16 cellular contexts compared by ENCODE assay signal in genomic region chr1:31782066-31782762, GRCh38. TPM values are rescaled to one million over a fixed set of nuclear protein-coding genes. Genes with fewer than 3 reads are reported as not detected.
A peak's percentile ranks its signal among the peaks of the same experiment; 100 is the strongest.
DNase-seq lines count a peak whose midpoint lies in the region; ATAC-seq and TF ChIP-seq lines count a peak whose summit lies in the region.
"Had no signal": no experiment of that assay in that cellular context is flagged by ENCODE, and none has a peak within 500 bp of the region (broad histone marks: within the 10 kb centered on the region; RNA-seq: fewer than 3 reads in every experiment).

No MANE protein-coding gene starts in this region.

- BruUV-seq in PC-9 (replicated peaks; lab: Mats Ljungman, UMichigan): no TSS peak

- H3K36me3 Mint-ChIP-seq in stimulated activated naive B cell treated with anti-CD40 and anti-IgM and Interleukin-4, amounts not matched to agents 10 μg/mL and 1 μg/mL and 100 μg/mL, for 72 hours: no peaks in the 10 kb centered on the region
- H3K36me3 Mint-ChIP-seq: naive B cell had no signal

- DNase-seq in DMS79 (lab: John Stamatoyannopoulos, UW): peak; percentile 30
- DNase-seq in DMS79 treated with DMSO at 0.1 percent for 48 hours (lab: John Stamatoyannopoulos, UW): no peak
- DNase-seq in astrocyte of the hippocampus (ENCODE audit: low read depth, low spot score): peak; percentile 61
- DNase-seq in hepatocyte (ENCODE audit: low spot score): peak; percentile 57
- no peak for DNase-seq in stimulated activated naive B cell treated with anti-CD40 and anti-IgM and Interleukin-4, amounts not matched to agents 10 μg/mL and 1 μg/mL and 100 μg/mL, for 72 hours
- no peak for DNase-seq in PC-9
- no peak for DNase-seq in prostate gland (ENCODE audit: low spot score)
- DNase-seq: 8988T; activated CD4-positive, alpha-beta memory T cell treated with anti-CD3 and anti-CD28 coated beads, Interleukin-2, amount 10 ng/mL, durations not matched to agents 7 days and 5 days; activated effector memory CD4-positive, alpha-beta T cell treated with Interleukin-2 at 50 U/mL for 16 hours; naive B cell; NCI-H187; SHP77 treated with DMSO at 0.1 percent for 48 hours had no signal

- POLR2A ChIA-PET in PC-9 (lab: Charles Lee; ENCODE audit: unreplicated experiment): no interaction called here

- H3K36me3 ChIP-seq in hepatocyte (replicated peaks; ENCODE audit: insufficient read depth, low read depth) (no peaks in the 10 kb centered on the region), PC-9 (ENCODE audit: low read depth) (no peaks in the 10 kb centered on the region), prostate gland (no peaks in the 10 kb centered on the region)

- peak overlapping the region; percentile 76 for H3K27ac ChIP-seq in hepatocyte
- H3K27ac ChIP-seq in PC-9: no peak overlapping the region
- H3K27ac ChIP-seq in prostate gland: no peak overlapping the region
- H3K27ac ChIP-seq: KMS-11 had no signal

- H3K27me3 ChIP-seq in hepatocyte (no peaks in the 10 kb centered on the region), PC-9 (ENCODE audit: insufficient read depth, low read depth) (no peaks in the 10 kb centered on the region), prostate gland (replicated peaks; ENCODE audit: insufficient read depth) (no peaks in the 10 kb centered on the region)

- H3K79me2 ChIP-seq in hepatocyte: no peaks in the 10 kb centered on the region
- no peaks in the 10 kb centered on the region for H3K79me2 ChIP-seq in PC-9 (ENCODE audit: low read depth)

- no peak for TF ChIP-seq POLR2A in prostate gland (IDR thresholded peaks at IDR 0.05)

- H3K9me2 ChIP-seq in hepatocyte (replicated peaks; ENCODE audit: insufficient read depth) (no peaks in the 10 kb centered on the region), PC-9 (ENCODE audit: insufficient read depth) (no peaks in the 10 kb centered on the region)

- H2AFZ ChIP-seq in hepatocyte (no peak overlapping the region), PC-9 (no peak overlapping the region)

- intact Hi-C loops in PC-9 (cut with micrococcal nuclease; ENCODE audit: unreplicated experiment): loop anchor here (10.0 kb wide), 1 partner anchor 597 kb away; no protein-coding TSS in a partner anchor
- intact Hi-C loops in prostate gland (cut with DNase I): no loop called here

- no peak for ATAC-seq in stimulated activated naive B cell treated with anti-CD40 and anti-IgM and Interleukin-4, amounts not matched to agents 10 μg/mL and 1 μg/mL and 100 μg/mL, for 72 hours (replicated peaks)
- no peak for ATAC-seq in HG03354 (IDR thresholded peaks at IDR 0.05; ENCODE audit: poor library complexity, severe bottlenecking, unreplicated experiment)

- no peaks in the 10 kb centered on the region for H3K9me3 ChIP-seq in hepatocyte (ENCODE audit: low read depth)
- H3K9me3 ChIP-seq in PC-9 (ENCODE audit: insufficient read depth, low read depth): no peaks in the 10 kb centered on the region
- no peaks in the 10 kb centered on the region for H3K9me3 ChIP-seq in prostate gland

- WGBS in hepatocyte (ENCODE audit: low lambda C conversion rate, missing lambda C conversion rate): 61% methylated on average over 8 of the region's 8 CpGs
- WGBS in prostate gland: 25% methylated on average over 8 of the region's 8 CpGs

- TF ChIP-seq CTCF in hepatocyte (IDR thresholded peaks at IDR 0.05; ENCODE audit: poor library complexity): no peak
- TF ChIP-seq CTCF in PC-9 (conservative IDR thresholded peaks at IDR 0.05): no peak
- no peak for TF ChIP-seq CTCF in prostate gland (IDR thresholded peaks at IDR 0.05)

- H3K4me3 ChIP-seq in hepatocyte (no peak overlapping the region), PC-9 (no peak overlapping the region), prostate gland (no peak overlapping the region)

- H3K27ac Mint-ChIP-seq in stimulated activated naive B cell treated with anti-CD40 and anti-IgM and Interleukin-4, amounts not matched to agents 10 μg/mL and 1 μg/mL and 100 μg/mL, for 72 hours: peak overlapping the region; percentile 81

- no peaks in the 10 kb centered on the region for H4K20me1 ChIP-seq in hepatocyte (ENCODE audit: insufficient read depth, poor library complexity, severe bottlenecking)
- no peaks in the 10 kb centered on the region for H4K20me1 ChIP-seq in PC-9 (ENCODE audit: insufficient read depth)

- peak overlapping the region; percentile 49 for H3K4me2 ChIP-seq in hepatocyte
- no peak overlapping the region for H3K4me2 ChIP-seq in PC-9
- H3K4me2 ChIP-seq: KMS-11 had no signal

- H3K27me3 Mint-ChIP-seq in stimulated activated naive B cell treated with anti-CD40 and anti-IgM and Interleukin-4, amounts not matched to agents 10 μg/mL and 1 μg/mL and 100 μg/mL, for 72 hours: peaks cover 8 to 15% of the 10 kb centered on the region in 2 donors

- H3K4me1 ChIP-seq in hepatocyte (ENCODE audit: insufficient read depth) (peaks cover 22% of the 10 kb centered on the region), PC-9 (replicated peaks; ENCODE audit: insufficient read depth) (no peaks in the 10 kb centered on the region), prostate gland (replicated peaks) (no peaks in the 10 kb centered on the region)

- no peaks in the 10 kb centered on the region for H3K9me3 Mint-ChIP-seq in stimulated activated naive B cell treated with anti-CD40 and anti-IgM and Interleukin-4, amounts not matched to agents 10 μg/mL and 1 μg/mL and 100 μg/mL, for 72 hours
- H3K9me3 Mint-ChIP-seq: activated CD4-positive, alpha-beta memory T cell treated with anti-CD3 and anti-CD28 coated beads, Interleukin-2, amount 10 ng/mL, durations not matched to agents 7 days and 5 days; naive B cell; stimulated activated naive CD8-positive, alpha-beta T cell treated with anti-CD3 and anti-CD28 coated beads, Interleukin-15, Interleukin-2, amounts not matched to agents 100 ng/mL and 50 ng/mL, for 24 hours had no signal

- CTCF ChIA-PET in PC-9 (lab: Charles Lee): no interaction called here

- peaks cover 13% of the 10 kb centered on the region; the same call in 1 of the 2 replicates for H3F3A ChIP-seq in PC-9 (ENCODE audit: insufficient read depth, low read depth)

- peaks cover 47 to 53% of the 10 kb centered on the region in 2 donors for H3K4me1 Mint-ChIP-seq in stimulated activated naive B cell treated with anti-CD40 and anti-IgM and Interleukin-4, amounts not matched to agents 10 μg/mL and 1 μg/mL and 100 μg/mL, for 72 hours

- no peak overlapping the region for H3K4me3 Mint-ChIP-seq in stimulated activated naive B cell treated with anti-CD40 and anti-IgM and Interleukin-4, amounts not matched to agents 10 μg/mL and 1 μg/mL and 100 μg/mL, for 72 hours
- H3K4me3 Mint-ChIP-seq: activated CD4-positive, alpha-beta memory T cell treated with anti-CD3 and anti-CD28 coated beads, Interleukin-2, amount 10 ng/mL, durations not matched to agents 7 days and 5 days; stimulated activated naive CD8-positive, alpha-beta T cell treated with anti-CD3 and anti-CD28 coated beads, Interleukin-15, Interleukin-2, amounts not matched to agents 100 ng/mL and 50 ng/mL, for 24 hours had no signal

RNA-seq across cellular contexts. Expression of gene ADGRB2, which starts 18.1 kb away (rescaled TPM):
- total RNA-seq in hepatocyte (6.0 and 10.5 TPM in 2 replicates), PC-9 (2021) (15.6 and 28.5 TPM in 2 replicates), prostate gland (10 to 100 TPM in 1 of 2 donors, 1 to 10 TPM in 1; 3.0 to 10.2 TPM)
- polyA plus RNA-seq in hepatocyte: 7.7 and 7.8 TPM in 2 replicates

RNA-seq across cellular contexts. Expression of gene SPOCD1, which starts 33.6 kb away (rescaled TPM):
- 1.4 and 2.3 TPM in 2 replicates for total RNA-seq in hepatocyte
- 2.8 and 2.9 TPM in 2 replicates for polyA plus RNA-seq in hepatocyte
- total RNA-seq in PC-9 (2021): 10.2 and 14.6 TPM in 2 replicates
- total RNA-seq in prostate gland: 10 to 100 TPM in 1 of 2 donors, not detected in 1; 21.6 TPM

Comparison
In these comparisons a context has a peak if more than half of its experiments do, and no peak if none do; other contexts are left out.
1. DNase-seq: peak in DMS79 (single experiment), astrocyte of the hippocampus (single experiment) and hepatocyte (single experiment); none in DMS79 treated with DMSO at 0.1 percent for 48 hours (single experiment), stimulated activated naive B cell treated with anti-CD40 and anti-IgM and Interleukin-4, amounts not matched to agents 10 μg/mL and 1 μg/mL and 100 μg/mL, for 72 hours (single experiment), PC-9 (0 of 2) and prostate gland (single experiment).